In genomic region chr18:33666915-33667314, GRCh38 we compare ENCODE assay signal across 19 cellular contexts.
DNase-seq lines count a peak whose midpoint lies in the region; ATAC-seq and TF ChIP-seq lines count a peak whose summit lies in the region.
"Had no signal": no experiment of that assay in that cellular context is flagged by ENCODE, and none has a peak within 500 bp of the region (broad histone marks: within the 10 kb centered on the region; RNA-seq: fewer than 3 reads in every experiment).

No MANE protein-coding gene starts in this region.

- H3K4me1 ChIP-seq in GM23338 (ENCODE audit: insufficient read depth) (peaks cover 21% of the 10 kb centered on the region), MM.1S (ENCODE audit: low read length) (peaks cover 31% of the 10 kb centered on the region)

- H3K9ac ChIP-seq in MM.1S (ENCODE audit: low read length): no peak overlapping the region

- H3K4me3 ChIP-seq in GM23338: no peak overlapping the region
- H3K4me3 ChIP-seq in MM.1S (ENCODE audit: low read length): no peak overlapping the region
- no peak overlapping the region for H3K4me3 ChIP-seq in WERI-Rb-1 (ENCODE audit: low read depth, low read length)
- H3K4me3 ChIP-seq: MG63 had no signal

- POLR2A ChIA-PET in MCF 10A (lab: Yijun Ruan, JAX): no interaction called here

- H3K27me3 ChIP-seq in GM23338 (ENCODE audit: insufficient read depth) (no peaks in the 10 kb centered on the region), MM.1S (replicated peaks; ENCODE audit: insufficient read depth, low read length) (no peaks in the 10 kb centered on the region), WERI-Rb-1 (ENCODE audit: insufficient read depth, low read depth, severe bottlenecking) (no peaks in the 10 kb centered on the region)
- H3K27me3 ChIP-seq: MG63 had no signal

- no TSS peak for BruUV-seq in MCF 10A (replicated peaks; lab: Mats Ljungman, UMichigan)

- TF ChIP-seq CTCF in GM23338 (conservative IDR thresholded peaks at IDR 0.05; ENCODE audit: low read depth in 2 of 2) (no peak), MM.1S (IDR thresholded peaks at IDR 0.05; ENCODE audit: low read length) (no peak), WERI-Rb-1 (IDR thresholded peaks at IDR 0.05; ENCODE audit: low read depth, low read length) (no peak), nephron (IDR thresholded peaks at IDR 0.05; ENCODE audit: unreplicated experiment in 3 of 3) (no peak), MCF 10A (IDR thresholded peaks at IDR 0.05; ENCODE audit: unreplicated experiment) (no peak)

- H3K27ac ChIP-seq in GM23338 (ENCODE audit: low read depth) (no peak overlapping the region), MM.1S (ENCODE audit: low read length) (peak overlapping the region; percentile 50; the same call in 1 of the 2 replicates), WERI-Rb-1 (no peak overlapping the region)

- H3K4me1 Mint-ChIP-seq in GM23338 (peaks cover 17% of the 10 kb centered on the region), nephron (peaks cover 19% of the 10 kb centered on the region), MCF 10A (ENCODE audit: insufficient read depth, unreplicated experiment) (no peaks in the 10 kb centered on the region)

- H3K36me3 Mint-ChIP-seq in GM23338 (ENCODE audit: low read depth): no peaks in the 10 kb centered on the region
- peaks cover 12% of the 10 kb centered on the region for H3K36me3 Mint-ChIP-seq in nephron (ENCODE audit: low read depth)
- no peaks in the 10 kb centered on the region for H3K36me3 Mint-ChIP-seq in MCF 10A (ENCODE audit: insufficient read depth, unreplicated experiment)

- no peak overlapping the region for H3K27ac Mint-ChIP-seq in GM23338
- H3K27ac Mint-ChIP-seq in nephron: peak overlapping the region in 2 of 3 experiments; percentile 13 to 79
- H3K27ac Mint-ChIP-seq in MCF 10A (ENCODE audit: low read depth, unreplicated experiment): no peak overlapping the region

- no peaks in the 10 kb centered on the region for H3F3A ChIP-seq in GM23338 (replicated peaks; ENCODE audit: low read depth)
- H3F3A ChIP-seq in MM.1S (ENCODE audit: insufficient read depth, low read length): peaks cover 8% of the 10 kb centered on the region

- H2AFZ ChIP-seq in GM23338: 0 out of 2 replicates have a peak overlapping the region, but pooled peaks have one; percentile 30
- no peak overlapping the region for H2AFZ ChIP-seq in MM.1S (ENCODE audit: low read length)

- H3K9me2 ChIP-seq in GM23338 (ENCODE audit: insufficient read depth) (no peaks in the 10 kb centered on the region), MM.1S (replicated peaks; ENCODE audit: insufficient read depth, low read length) (no peaks in the 10 kb centered on the region)

- peak; percentile 12 for DNase-seq in GM23338 (ENCODE audit: low spot score)
- peak; percentile 82 for DNase-seq in MM.1S
- DNase-seq in WERI-Rb-1: peak; percentile 10
- no peak for DNase-seq in activated T-cell treated with anti-CD3 and anti-CD28 coated beads, Interleukin-2, amount 50 U/mL, for 1 hour
- DNase-seq in MCF 10A (ENCODE audit: unreplicated experiment): no peak
- DNase-seq: ACHN, AML-193, COR-L47, DMS79, KG1, MG63, NCI-H1092 treated with DMSO at 0.1 percent for 48 hours, NCI-H2107, NCI-H345, NCI-H526 had no signal

- H3K9me3 ChIP-seq in MM.1S (replicated peaks; ENCODE audit: insufficient read depth, low read length) (no peaks in the 10 kb centered on the region), WERI-Rb-1 (ENCODE audit: severe bottlenecking) (no peaks in the 10 kb centered on the region)
- H3K9me3 ChIP-seq: MG63 had no signal

- H3K27me3 Mint-ChIP-seq in GM23338 (ENCODE audit: insufficient read depth, low read depth, poor library complexity): no peaks in the 10 kb centered on the region
- H3K27me3 Mint-ChIP-seq in nephron (ENCODE audit: low read depth): no peaks in the 10 kb centered on the region
- H3K27me3 Mint-ChIP-seq in MCF 10A (ENCODE audit: insufficient read depth, unreplicated experiment): peaks cover 52% of the 10 kb centered on the region

- H3K36me3 ChIP-seq in GM23338 (ENCODE audit: insufficient read depth): no peaks in the 10 kb centered on the region
- no peaks in the 10 kb centered on the region for H3K36me3 ChIP-seq in MM.1S (replicated peaks; ENCODE audit: insufficient read depth, low read length)
- no peaks in the 10 kb centered on the region for H3K36me3 ChIP-seq in WERI-Rb-1
- H3K36me3 ChIP-seq: MG63 had no signal

- H4K20me1 ChIP-seq in GM23338 (replicated peaks; ENCODE audit: insufficient read depth) (no peaks in the 10 kb centered on the region), MM.1S (ENCODE audit: insufficient read depth, low read length) (no peaks in the 10 kb centered on the region)

- no peak overlapping the region for H3K4me2 ChIP-seq in GM23338
- no peak overlapping the region for H3K4me2 ChIP-seq in MM.1S (ENCODE audit: low read depth, low read length)

- peak; percentile 65 for ATAC-seq in GM23338
- ATAC-seq in HG03175 (IDR thresholded peaks at IDR 0.05; ENCODE audit: unreplicated experiment): no peak
- ATAC-seq: HCT116, HepG2 had no signal

- CTCF ChIA-PET in MCF 10A (lab: Yijun Ruan, JAX): no interaction called here

- intact Hi-C loops in MCF 10A (cut with micrococcal nuclease): no loop called here

- H3K79me2 ChIP-seq in GM23338 (replicated peaks; ENCODE audit: insufficient read depth) (no peaks in the 10 kb centered on the region), MM.1S (ENCODE audit: low read length) (no peaks in the 10 kb centered on the region)

- H3K4me3 Mint-ChIP-seq in GM23338: no peak overlapping the region
- H3K4me3 Mint-ChIP-seq in nephron: no peak overlapping the region
- H3K4me3 Mint-ChIP-seq in MCF 10A (ENCODE audit: unreplicated experiment): no peak overlapping the region

- no peaks in the 10 kb centered on the region for H3K9me3 Mint-ChIP-seq in GM23338
- no peaks in the 10 kb centered on the region for H3K9me3 Mint-ChIP-seq in nephron
- no peaks in the 10 kb centered on the region for H3K9me3 Mint-ChIP-seq in MCF 10A (ENCODE audit: unreplicated experiment)

TF ChIP-seq in GM23338, 12 proteins besides CTCF, POLR2A, EP300 and RAD21 (continues in another document):
- no peak for TF ChIP-seq STAT1 (IDR thresholded peaks at IDR 0.05; ENCODE audit: unreplicated experiment)
- TF ChIP-seq CREB1 (CRISPR knock-in tag; IDR thresholded peaks at IDR 0.05; ENCODE audit: low read depth): no peak
- TF ChIP-seq NANOG (IDR thresholded peaks at IDR 0.05; ENCODE audit: borderline replicate concordance): no peak
- TF ChIP-seq REST (IDR thresholded peaks at IDR 0.05; ENCODE audit: unreplicated experiment): no peak

Comparison
In these comparisons a context has a peak if more than half of its experiments do, and no peak if none do; other contexts are left out.
1. DNase-seq: peak in GM23338 (single experiment), MM.1S (single experiment) and WERI-Rb-1 (single experiment); none in activated T-cell treated with anti-CD3 and anti-CD28 coated beads, Interleukin-2, amount 50 U/mL, for 1 hour (single experiment) and MCF 10A (single experiment).
2. H3K27ac Mint-ChIP-seq: peak in nephron (2 of 3); none in GM23338 (single experiment) and MCF 10A (single experiment).